ENCODE assay signal across 13 cellular contexts in genomic region chr20:56412949-56413348, GRCh38. TPM values are rescaled to one million over a fixed set of nuclear protein-coding genes. Genes with fewer than 3 reads are reported as not detected.
DNase-seq lines count a peak whose midpoint lies in the region; ATAC-seq and TF ChIP-seq lines count a peak whose summit lies in the region.
"Had no signal": no experiment of that assay in that cellular context is flagged by ENCODE, and none has a peak within 500 bp of the region (broad histone marks: within the 10 kb centered on the region; RNA-seq: fewer than 3 reads in every experiment).

No MANE protein-coding gene starts in this region.

- no peaks in the 10 kb centered on the region for H3K9me3 Mint-ChIP-seq in nephron

- H3K36me3 Mint-ChIP-seq in nephron (ENCODE audit: low read depth) = peaks cover 23% of the 10 kb centered on the region

- H3K27ac ChIP-seq in AG04450 (ENCODE audit: low read depth, low read length) (peak overlapping the region; percentile 93), HL-60 (replicated peaks) (peak overlapping the region; percentile 68), colonic mucosa (peak overlapping the region; percentile 52)
- H3K27ac ChIP-seq: epithelial cell of prostate had no signal

- peak overlapping the region; percentile 86 to 96 (median 91) for H3K27ac Mint-ChIP-seq in nephron

- no peaks in the 10 kb centered on the region for H3K4me1 ChIP-seq in colonic mucosa

- peak overlapping the region in 2 of 3 experiments; percentile 57 to 76 for H3K4me3 Mint-ChIP-seq in nephron

- H3K9me3 ChIP-seq in AG04450 (ENCODE audit: control insufficient read depth, insufficient read depth, low read length) (no peaks in the 10 kb centered on the region), colonic mucosa (no peaks in the 10 kb centered on the region)
- H3K9me3 ChIP-seq: Caco-2, SK-N-SH had no signal

- H3K4me1 Mint-ChIP-seq in nephron = peaks cover 23% of the 10 kb centered on the region

- ATAC-seq in HG02870 (IDR thresholded peaks at IDR 0.05; ENCODE audit: unreplicated experiment) = no peak

- POLR2A ChIA-PET in AG04450 (lab: Yijun Ruan, JAX) = interaction anchor here (0.7 to 2.7 kb wide), 5 partner anchors 17 to 31 kb away, joined by 3 to 42 read pairs (median 19); partner anchors contain the start of gene AURKA

- TF ChIP-seq CTCF in AG04450 (IDR thresholded peaks at IDR 0.05; ENCODE audit: low read depth, low read length) = no peak
- TF ChIP-seq CTCF in HL-60 (IDR thresholded peaks at IDR 0.05; ENCODE audit: insufficient read depth, low read length) = no peak
- TF ChIP-seq CTCF in colonic mucosa (IDR thresholded peaks at IDR 0.05) = no peak
- no peak for TF ChIP-seq CTCF in nephron (IDR thresholded peaks at IDR 0.05; ENCODE audit: unreplicated experiment in 3 of 3)

- no peaks in the 10 kb centered on the region for H3K27me3 Mint-ChIP-seq in nephron (ENCODE audit: low read depth)

- CTCF ChIA-PET in AG04450 (lab: Charles Lee) = interaction anchor here (1.2 kb wide), 1 partner anchor 9 kb away, joined by 3 read pairs; no protein-coding TSS in a partner anchor

- no peaks in the 10 kb centered on the region for H3K36me3 ChIP-seq in colonic mucosa

- H3K9ac ChIP-seq in colonic mucosa (ENCODE audit: low read depth in 2 of 2, low read length in 2 of 2) = no peak overlapping the region
- H3K9ac ChIP-seq: SK-N-SH had no signal

- peak overlapping the region; percentile 66 for H3K4me3 ChIP-seq in AG04450 (ENCODE audit: low read depth, low read length)
- peak overlapping the region; percentile 42 for H3K4me3 ChIP-seq in HL-60 (replicated peaks; ENCODE audit: insufficient read depth, low read length)
- H3K4me3 ChIP-seq in colonic mucosa = no peak overlapping the region

- DNase-seq in AG04450 (ENCODE audit: low read depth, low spot score) = no peak
- no peak for DNase-seq in HL-60 (ENCODE audit: low read depth in 1 of 2, low spot score in 1 of 2)
- no peak for DNase-seq in colonic mucosa
- DNase-seq in OCI-M1 (lab: John Stamatoyannopoulos, UW) = no peak
- no peak for DNase-seq in SKM-1 (lab: John Stamatoyannopoulos, UW; ENCODE audit: unreplicated experiment)
- no peak for DNase-seq in NCI-H748 (lab: John Stamatoyannopoulos, UW; ENCODE audit: unreplicated experiment)
- DNase-seq: Kasumi-1, NCI-H2081 treated with DMSO at 0.1 percent for 48 hours, SK-N-SH had no signal

- H3K27me3 ChIP-seq in AG04450 (ENCODE audit: control insufficient read depth, insufficient read depth, low read length) = no peaks in the 10 kb centered on the region
- H3K27me3 ChIP-seq in HL-60 (ENCODE audit: insufficient read depth, poor library complexity, severe bottlenecking) = no peaks in the 10 kb centered on the region
- H3K27me3 ChIP-seq in colonic mucosa = no peaks in the 10 kb centered on the region

- intact Hi-C loops in colonic mucosa (cut with DNase I) = no loop called here

RNA-seq across cellular contexts. Expression of gene CASS4, which starts 0.9 kb away (rescaled TPM):
- 36.8 and 41.0 TPM in 2 replicates for polyA plus RNA-seq in AG04450 (2011; rRNA removed)
- polyA minus RNA-seq in AG04450 (2011; rRNA and poly(A)+ RNA removed) = 56.9 and 69.4 TPM in 2 replicates
- under 1 TPM; 0.17 to 0.98 TPM for total RNA-seq in colonic mucosa
- polyA plus RNA-seq: SK-N-SH had no signal

RNA-seq across cellular contexts. Expression of gene CSTF1, which starts 20.5 kb away (rescaled TPM):
- polyA plus RNA-seq in AG04450 (2011; rRNA removed) = 70.9 and 74.4 TPM in 2 replicates
- polyA minus RNA-seq in AG04450 (2011; rRNA and poly(A)+ RNA removed) = 104 and 106 TPM in 2 replicates
- total RNA-seq in colonic mucosa = 10 to 100 TPM; 24.2 to 32.0 TPM

RNA-seq across cellular contexts. Expression of gene AURKA, which starts 20.9 kb away (rescaled TPM):
- 28.5 and 31.0 TPM in 2 replicates for polyA plus RNA-seq in AG04450 (2011; rRNA removed)
- polyA minus RNA-seq in AG04450 (2011; rRNA and poly(A)+ RNA removed) = 23.4 and 24.1 TPM in 2 replicates
- total RNA-seq in colonic mucosa = 10 to 100 TPM; 25.6 to 62.4 TPM

RNA-seq across cellular contexts. Expression of gene FAM210B, which starts 54.2 kb away (rescaled TPM):
- polyA plus RNA-seq in AG04450 (2011; rRNA removed) = 72.6 and 81.0 TPM in 2 replicates
- 30.6 and 35.2 TPM in 2 replicates for polyA minus RNA-seq in AG04450 (2011; rRNA and poly(A)+ RNA removed)
- total RNA-seq in colonic mucosa = 10 to 100 TPM; 18.2 to 35.2 TPM

RNA-seq across cellular contexts. Expression of gene RTF2, which starts 55.5 kb away (rescaled TPM):
- 147 TPM in 2 replicates for polyA plus RNA-seq in AG04450 (2011; rRNA removed)
- 68.2 and 73.1 TPM in 2 replicates for polyA minus RNA-seq in AG04450 (2011; rRNA and poly(A)+ RNA removed)
- total RNA-seq in colonic mucosa = 10 to 100 TPM; 67.3 to 80.8 TPM
